Comparison of ENCODE assay signal across 8 cellular contexts in genomic region chr3:194137314-194138097, GRCh38. TPM values are rescaled to one million over a fixed set of nuclear protein-coding genes. Genes with fewer than 3 reads are reported as not detected.
DNase-seq lines count a peak whose midpoint lies in the region; ATAC-seq and TF ChIP-seq lines count a peak whose summit lies in the region.

No MANE protein-coding gene starts in this region.

- peaks cover 6 to 79% (median 41%) of the 10 kb centered on the region in 11 experiments; a peak in 20 of 22 replicates for H4K20me1 ChIP-seq in BLaER1 treated with 17β-estradiol and CSF1 and Interleukin-3, amounts not matched to agents 10 nM and 100 nM
- H4K20me1 ChIP-seq in OCI-LY1 (ENCODE audit: insufficient read depth, low read length) (no peaks in the 10 kb centered on the region), osteoblast (ENCODE audit: insufficient read depth, low read length) (no peaks in the 10 kb centered on the region)

- peak; percentile 50 for TF ChIP-seq CTCF in OCI-LY1 (IDR thresholded peaks at IDR 0.05; ENCODE audit: low read length)
- peak in 3 of 4 experiments; percentile 46 to 64 (median 58) for TF ChIP-seq CTCF in gastroesophageal sphincter (IDR thresholded peaks at IDR 0.05)
- no peak for TF ChIP-seq CTCF in osteoblast (IDR thresholded peaks at IDR 0.05; ENCODE audit: extremely low read depth, low read depth, low read length)

- peak overlapping the region; percentile 83 to 100 (median 97) for H3K4me2 ChIP-seq in BLaER1 treated with 17β-estradiol and CSF1 and Interleukin-3, amounts not matched to agents 10 nM and 100 nM
- peak overlapping the region; percentile 74 for H3K4me2 ChIP-seq in OCI-LY1 (ENCODE audit: low read length)
- peak overlapping the region; percentile 95 for H3K4me2 ChIP-seq in osteoblast (ENCODE audit: insufficient read depth, low read length)

- no peak overlapping the region for H3K27ac ChIP-seq in BLaER1 treated with 17β-estradiol and CSF1 and Interleukin-3, amounts not matched to agents 10 nM and 100 nM
- H3K27ac ChIP-seq in OCI-LY1 (ENCODE audit: low read depth, low read length, poor library complexity, severe bottlenecking) (no peak overlapping the region), gastroesophageal sphincter (peak overlapping the region; percentile 66 to 98 (median 94)), osteoblast (ENCODE audit: low read depth, low read length) (peak overlapping the region; percentile 98)

- peaks cover 78 to 100% (median 97%) of the 10 kb centered on the region in 11 experiments for H3K27me3 ChIP-seq in BLaER1 treated with 17β-estradiol and CSF1 and Interleukin-3, amounts not matched to agents 10 nM and 100 nM
- H3K27me3 ChIP-seq in OCI-LY1 (ENCODE audit: insufficient read depth, low read length) (no peaks in the 10 kb centered on the region; the same call in 1 of the 2 replicates), gastroesophageal sphincter (no peaks in the 10 kb centered on the region), osteoblast (ENCODE audit: insufficient read depth, low read length) (no peaks in the 10 kb centered on the region)

- 0 out of 2 replicates have a peak, but pooled peaks cover 3% of the 10 kb centered on the region for H3F3A ChIP-seq in OCI-LY1 (ENCODE audit: insufficient read depth, low read length)

- DNase-seq in activated effector memory CD4-positive, alpha-beta T cell treated with Interleukin-2 at 50 U/mL for 16 hours, result peak; percentile 12
- DNase-seq in osteoblast (ENCODE audit: insufficient read length, low spot score, missing footprints), result peak; percentile 94
- DNase-seq in NK-92 treated with Interleukin-12 subunit alpha and Interleukin-12 subunit beta, amount 100 ng/mL, for 24 hours (lab: John Stamatoyannopoulos, UW), result no peak

- no peaks in the 10 kb centered on the region for H3K36me3 ChIP-seq in BLaER1 treated with 17β-estradiol and CSF1 and Interleukin-3, amounts not matched to agents 10 nM and 100 nM
- no peaks in the 10 kb centered on the region for H3K36me3 ChIP-seq in OCI-LY1 (ENCODE audit: insufficient read depth, low read length)
- H3K36me3 ChIP-seq in gastroesophageal sphincter, result no peaks in the 10 kb centered on the region
- H3K36me3 ChIP-seq in osteoblast (ENCODE audit: insufficient read depth, low read length), result no peaks in the 10 kb centered on the region

- peak overlapping the region; percentile 44 to 72 (median 60) for H3K4me3 ChIP-seq in BLaER1 treated with 17β-estradiol and CSF1 and Interleukin-3, amounts not matched to agents 10 nM and 100 nM
- peak overlapping the region; percentile 54 for H3K4me3 ChIP-seq in OCI-LY1 (ENCODE audit: low read depth, low read length, poor library complexity, severe bottlenecking)
- peak overlapping the region; percentile 54 to 70 for H3K4me3 ChIP-seq in gastroesophageal sphincter
- peak overlapping the region; percentile 80 for H3K4me3 ChIP-seq in osteoblast (ENCODE audit: insufficient read depth, low read length)

- ATAC-seq in GM18868 (IDR thresholded peaks at IDR 0.05; ENCODE audit: unreplicated experiment) (peak; percentile 24), HG03175 (IDR thresholded peaks at IDR 0.05; ENCODE audit: unreplicated experiment) (peak; percentile 44), gastroesophageal sphincter (no peak)

- no peak for TF ChIP-seq EP300 in gastroesophageal sphincter (IDR thresholded peaks at IDR 0.05)

- WGBS in gastroesophageal sphincter (ENCODE audit: low coverage in 1 of 2), 2 donors, result 0% methylated on average over 1 to 5 of the region's 62 CpGs

- peak overlapping the region in 7 of 11 experiments; percentile 0 to 46 (median 32); a peak in 10 of 22 replicates for H3K9ac ChIP-seq in BLaER1 treated with 17β-estradiol and CSF1 and Interleukin-3, amounts not matched to agents 10 nM and 100 nM
- peak overlapping the region; percentile 35; the same call in 1 of the 2 replicates for H3K9ac ChIP-seq in OCI-LY1 (ENCODE audit: low read length)

- H3K9me2 ChIP-seq in OCI-LY1 (ENCODE audit: low read depth, low read length), result no peaks in the 10 kb centered on the region

- no peaks in the 10 kb centered on the region for H3K9me3 ChIP-seq in BLaER1 treated with 17β-estradiol and CSF1 and Interleukin-3, amounts not matched to agents 10 nM and 100 nM (replicated peaks in 1 of 11)
- no peaks in the 10 kb centered on the region for H3K9me3 ChIP-seq in OCI-LY1 (ENCODE audit: low read length)
- H3K9me3 ChIP-seq in gastroesophageal sphincter, result no peaks in the 10 kb centered on the region
- H3K9me3 ChIP-seq in osteoblast (ENCODE audit: low read depth, low read length), result no peaks in the 10 kb centered on the region

- H3K79me2 ChIP-seq in OCI-LY1 (ENCODE audit: insufficient read depth, low read length), result no peaks in the 10 kb centered on the region
- peaks cover 2% of the 10 kb centered on the region for H3K79me2 ChIP-seq in osteoblast (ENCODE audit: insufficient read depth, low read length)

- H3K4me1 ChIP-seq in BLaER1 treated with 17β-estradiol and CSF1 and Interleukin-3, amounts not matched to agents 10 nM and 100 nM, result peaks cover 47 to 67% (median 56%) of the 10 kb centered on the region in 10 experiments
- H3K4me1 ChIP-seq in OCI-LY1 (ENCODE audit: insufficient read depth, low read length, severe bottlenecking), result peaks cover 47% of the 10 kb centered on the region
- peaks cover 10 to 81% (median 45%) of the 10 kb centered on the region in 3 donors for H3K4me1 ChIP-seq in gastroesophageal sphincter
- peaks cover 46% of the 10 kb centered on the region for H3K4me1 ChIP-seq in osteoblast (ENCODE audit: insufficient read depth, low read length)

- peak in 1 of 2 donors; percentile 15 for TF ChIP-seq POLR2A in gastroesophageal sphincter (IDR thresholded peaks at IDR 0.05)

- H2AFZ ChIP-seq in OCI-LY1 (ENCODE audit: low read length), result no peak overlapping the region
- peak overlapping the region; percentile 63 for H2AFZ ChIP-seq in osteoblast (ENCODE audit: low read length)

RNA-seq across cellular contexts. Expression of gene HES1, which starts 1.6 kb away (rescaled TPM):
- 10 to 100 TPM in 3 of 4 donors, 1 to 10 TPM in 1; 9.6 to 31.5 (median 15.4) TPM for total RNA-seq in gastroesophageal sphincter
- total RNA-seq in osteoblast, result 4.4 and 4.7 TPM in 2 replicates

Comparison
In these comparisons a context has a peak if more than half of its experiments do, and no peak if none do; other contexts are left out.
1. H3K27ac ChIP-seq: peak in gastroesophageal sphincter (4 of 4) and osteoblast (single experiment); none in BLaER1 treated with 17β-estradiol and CSF1 and Interleukin-3, amounts not matched to agents 10 nM and 100 nM (0 of 11) and OCI-LY1 (single experiment).
2. Peak in every context shown above with its lines, with median percentiles within 50 percentile points of each other: H3K4me2 ChIP-seq and H3K4me3 ChIP-seq.